In genomic region chr14:57870686-57871457, GRCh38 we compare ENCODE assay signal across 11 cellular contexts. TPM values are rescaled to one million over a fixed set of nuclear protein-coding genes. Genes with fewer than 3 reads are reported as not detected.
"Had no signal": no experiment of that assay in that cellular context is flagged by ENCODE, and none has a peak within 500 bp of the region (broad histone marks: within the 10 kb centered on the region; RNA-seq: fewer than 3 reads in every experiment).

No MANE protein-coding gene starts in this region.

- H3K9me3 ChIP-seq: right lobe of liver, suprapubic skin had no signal

- H3K4me1 ChIP-seq: right lobe of liver had no signal

- H3K27ac ChIP-seq: brain microvascular endothelial cell, right lobe of liver, suprapubic skin had no signal

- ATAC-seq: left colon; natural killer cell treated with Interleukin-12 subunit alpha and Interleukin-12 subunit beta and Interleukin-15 and Interleukin-18, amount 100 ng/mL, for 72 hours; stimulated activated naive CD8-positive, alpha-beta T cell treated with anti-CD3 and anti-CD28 coated beads, Interleukin-15, Interleukin-2, amounts not matched to agents 100 U/mL and 50 U/mL, for 24 hours had no signal

- H3K27me3 ChIP-seq: right lobe of liver had no signal

- DNase-seq: activated CD4-positive, CD25-positive, alpha-beta regulatory T cell; activated CD8-positive, alpha-beta memory T cell treated with anti-CD3 and anti-CD28 coated beads for 24 hours; activated naive CD4-positive, alpha-beta T cell treated with anti-CD3 and anti-CD28 coated beads, Interleukin-2, amount 50 U/mL, for 16 hours; immature natural killer cell; left colon; right lobe of liver had no signal

- H3K36me3 ChIP-seq: brain microvascular endothelial cell, right lobe of liver, suprapubic skin had no signal

- H3K4me3 ChIP-seq: right lobe of liver, suprapubic skin had no signal

RNA-seq across cellular contexts. Expression of gene SLC35F4, which starts 5.0 kb away (rescaled TPM):
- polyA plus RNA-seq: esophagus, immature natural killer cell had no signal
